ENCODE assay signal across 28 cellular contexts in genomic region chr17:63960430-63960829, GRCh38. TPM values are rescaled to one million over a fixed set of nuclear protein-coding genes. Genes with fewer than 3 reads are reported as not detected.
A peak's percentile ranks its signal among the peaks of the same experiment; 100 is the strongest.
DNase-seq lines count a peak whose midpoint lies in the region; ATAC-seq and TF ChIP-seq lines count a peak whose summit lies in the region.
"Had no signal": no experiment of that assay in that cellular context is flagged by ENCODE, and none has a peak within 500 bp of the region (broad histone marks: within the 10 kb centered on the region; RNA-seq: fewer than 3 reads in every experiment).

No MANE protein-coding gene starts in this region.

- H3K27ac ChIP-seq in right atrium auricular region, result peak overlapping the region; percentile 2 to 40
- no peak overlapping the region for H3K27ac ChIP-seq in WERI-Rb-1
- H3K27ac ChIP-seq in iPS-20b (ENCODE audit: low read length), result no peak overlapping the region
- H3K27ac ChIP-seq: colonic mucosa had no signal

- DNase-seq in right atrium auricular region (ENCODE audit: low spot score) (no peak), left cardiac atrium (no peak), WERI-Rb-1 (peak; percentile 42), DMS79 treated with DMSO at 0.1 percent for 48 hours (lab: John Stamatoyannopoulos, UW) (no peak), NCI-H1436 treated with DMSO at 0.1 percent for 48 hours (lab: John Stamatoyannopoulos, UW) (no peak), amniotic stem cell (lab: John Stamatoyannopoulos, UW) (no peak)
- no peak for DNase-seq in activated naive CD4-positive, alpha-beta T cell (lab: John Stamatoyannopoulos, UW)
- DNase-seq: activated CD4-positive, alpha-beta T cell treated with anti-CD3 and anti-CD28 coated beads for 48 hours; activated T-cell treated with anti-CD3 and anti-CD28 coated beads, Interleukin-2, amount 50 U/mL, for 4 hours; adrenal gland; C1 segment of cervical spinal cord; Caco-2; colonic mucosa; effector memory CD8-positive, alpha-beta T cell; foreskin melanocyte; KBM-7; mesenchymal stem cell; MM.1S; naive B cell; NCI-H1417 treated with DMSO at 0.1 percent for 48 hours; SK-N-SH; T-helper 17 cell had no signal

- H3K4me1 ChIP-seq in right atrium auricular region (peaks cover 0 to 43% of the 10 kb centered on the region in 2 donors), iPS-20b (ENCODE audit: insufficient read depth, low read length) (peaks cover 13% of the 10 kb centered on the region)
- H3K4me1 ChIP-seq: Caco-2, colonic mucosa had no signal

- intact Hi-C loops in left cardiac atrium (cut with DNase I), result no loop called here

- H3K4me3 ChIP-seq in right atrium auricular region (no peak overlapping the region), WERI-Rb-1 (ENCODE audit: low read depth, low read length) (no peak overlapping the region), iPS-20b (ENCODE audit: low read length) (peak overlapping the region; percentile 79; the same call in 1 of the 2 replicates)
- H3K4me3 ChIP-seq: colonic mucosa had no signal

- no peaks in the 10 kb centered on the region for H3K9me3 ChIP-seq in right atrium auricular region
- H3K9me3 ChIP-seq in WERI-Rb-1 (ENCODE audit: severe bottlenecking), result no peaks in the 10 kb centered on the region
- no peaks in the 10 kb centered on the region for H3K9me3 ChIP-seq in iPS-20b (ENCODE audit: insufficient read depth, low read depth, low read length)
- H3K9me3 ChIP-seq: adrenal gland, Caco-2, colonic mucosa, SK-N-SH had no signal

- peak overlapping the region; percentile 80; the same call in 1 of the 2 replicates for H3K9ac ChIP-seq in iPS-20b (ENCODE audit: low read depth, low read length)
- H3K9ac ChIP-seq: SK-N-SH had no signal

- TF ChIP-seq CTCF in right atrium auricular region (IDR thresholded peaks at IDR 0.05) (no peak), WERI-Rb-1 (IDR thresholded peaks at IDR 0.05; ENCODE audit: low read depth, low read length) (no peak)

- H3K27me3 ChIP-seq in right atrium auricular region, result no peaks in the 10 kb centered on the region
- H3K27me3 ChIP-seq in WERI-Rb-1 (ENCODE audit: insufficient read depth, low read depth, severe bottlenecking), result no peaks in the 10 kb centered on the region
- H3K27me3 ChIP-seq in iPS-20b (ENCODE audit: insufficient read depth, low read length), result no peaks in the 10 kb centered on the region
- H3K27me3 ChIP-seq: adrenal gland, colonic mucosa had no signal

- no peak for ATAC-seq in left cardiac atrium
- ATAC-seq: activated T-cell treated with anti-CD3 and anti-CD28 coated beads, Interleukin-2, amount 50 U/mL, for 4 hours; effector memory CD8-positive, alpha-beta T cell; stimulated activated effector memory CD8-positive, alpha-beta T cell treated with anti-CD3 and anti-CD28 coated beads, Interleukin-12 subunit alpha, Interleukin-12 subunit beta, amount 100 ng/mL, for 72 hours; T-helper 17 cell had no signal

- no peaks in the 10 kb centered on the region for H3K36me3 ChIP-seq in right atrium auricular region
- no peaks in the 10 kb centered on the region for H3K36me3 ChIP-seq in WERI-Rb-1
- H3K36me3 ChIP-seq in iPS-20b (ENCODE audit: insufficient read depth, low read depth, low read length), result no peaks in the 10 kb centered on the region
- H3K36me3 ChIP-seq: adrenal gland, colonic mucosa had no signal

RNA-seq across cellular contexts. Expression of gene SCN4A, which starts 12.3 kb away (rescaled TPM):
- 1 to 10 TPM in 1 of 2 donors, under 1 TPM in 1; 0.74 to 2.5 TPM for total RNA-seq in right atrium auricular region
- total RNA-seq in left cardiac atrium, result 1 to 10 TPM in 1 of 2 donors, under 1 TPM in 1; 0.41 to 1.0 TPM
- total RNA-seq: Caco-2, osteoblast, renal cortical epithelial cell had no signal

RNA-seq across cellular contexts. Expression of gene CD79B, which starts 28.3 kb away (rescaled TPM):
- total RNA-seq in right atrium auricular region (1 to 10 TPM; 2.2 to 7.3 TPM), left cardiac atrium (1 to 10 TPM; 4.8 to 7.5 TPM)
- total RNA-seq: bronchial epithelial cell, Caco-2, renal cortical epithelial cell had no signal

RNA-seq across cellular contexts. Expression of gene PRR29, which starts 37.7 kb away (rescaled TPM):
- total RNA-seq in right atrium auricular region (under 1 TPM in 1 of 2 donors, not detected in 1; 0.08 TPM), left cardiac atrium (under 1 TPM; 0.24 to 0.35 TPM)
- total RNA-seq: bronchial epithelial cell, Caco-2, esophagus mucosa had no signal

RNA-seq across cellular contexts. Expression of gene GH1, which starts 41.8 kb away (rescaled TPM):
- total RNA-seq in right atrium auricular region (not detected), left cardiac atrium (not detected)
- total RNA-seq: activated T-cell treated with anti-CD3 and anti-CD28 coated beads, Interleukin-2, amount 50 U/mL, for 4 hours; adrenal gland; bronchial epithelial cell; Caco-2; colonic mucosa; esophagus mucosa; osteoblast; renal cortical epithelial cell; T-helper 17 cell had no signal

RNA-seq across cellular contexts. Expression of gene CSHL1, which starts 49.4 kb away (rescaled TPM):
- total RNA-seq in right atrium auricular region (not detected), left cardiac atrium (not detected)
- total RNA-seq: activated T-cell treated with anti-CD3 and anti-CD28 coated beads, Interleukin-2, amount 50 U/mL, for 4 hours; adrenal gland; bronchial epithelial cell; Caco-2; colonic mucosa; esophagus mucosa; osteoblast; renal cortical epithelial cell; T-helper 17 cell had no signal

Comparison
In these comparisons a context has a peak if more than half of its experiments do, and no peak if none do; other contexts are left out.
1. H3K27ac ChIP-seq: peak in right atrium auricular region (2 of 2); none in WERI-Rb-1 (single experiment) and iPS-20b (single experiment).